10 cellular contexts compared by ENCODE assay signal in the genomic region with DNA sequence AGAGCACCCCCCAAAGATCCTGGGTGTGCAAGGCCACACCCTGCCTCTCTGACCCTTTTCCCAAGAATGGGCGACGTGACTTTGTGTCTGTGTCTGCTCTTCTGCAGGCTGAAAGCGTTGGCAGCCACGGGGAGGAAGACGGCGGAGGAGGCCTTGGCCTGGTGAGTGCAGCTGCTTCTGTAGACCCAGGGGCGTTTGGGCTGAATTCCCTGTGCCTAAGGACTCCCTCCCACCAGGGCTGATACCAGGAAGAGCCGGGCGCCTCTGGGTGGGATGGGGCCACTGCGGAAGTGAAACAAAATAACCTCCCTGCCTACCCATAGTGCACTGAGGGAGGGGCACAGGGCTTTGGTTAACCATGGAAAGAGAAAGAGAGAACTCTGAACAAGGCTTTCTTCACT. TPM values are rescaled to one million over a fixed set of nuclear protein-coding genes. Genes with fewer than 3 reads are reported as not detected.
DNase-seq lines count a peak whose midpoint lies in the region; ATAC-seq lines count a peak whose summit lies in the region.
"Had no signal": no experiment of that assay in that cellular context is flagged by ENCODE, and none has a peak within 500 bp of the region (broad histone marks: within the 10 kb centered on the region; RNA-seq: fewer than 3 reads in every experiment).

No MANE protein-coding gene starts in this region.

- DNase-seq in activated CD4-positive, alpha-beta T cell treated with anti-CD3 and anti-CD28 coated beads for 24 hours (ENCODE audit: low read depth in 2 of 2) = peak; percentile 38 to 51
- no peak for DNase-seq in activated CD4-positive, alpha-beta T cell treated with anti-CD3 and anti-CD28 coated beads for 1 hour
- peak; percentile 77 for DNase-seq in activated CD8-positive, alpha-beta memory T cell treated with anti-CD3 and anti-CD28 coated beads, Interleukin-2, amount 50 U/mL, for 48 hours
- DNase-seq in UCSD-AML1 (lab: John Stamatoyannopoulos, UW; ENCODE audit: unreplicated experiment) (no peak), HUDEP-2 (lab: John Stamatoyannopoulos, UW; ENCODE audit: unreplicated experiment in 76 of 76) (no peak)
- DNase-seq: hippocampal formation, NCI-H1417 had no signal

- H3K36me3 ChIP-seq in esophagus (ENCODE audit: control insufficient read depth in 2 of 2, insufficient read depth in 2 of 2, low read length in 1 of 2) (no peaks in the 10 kb centered on the region), thymus (ENCODE audit: control insufficient read depth, insufficient read depth) (peaks cover 33% of the 10 kb centered on the region)

- H3K4me1 ChIP-seq in esophagus (ENCODE audit: control insufficient read depth in 2 of 2, insufficient read depth in 2 of 2, low read length in 1 of 2) (peaks cover 0 to 2% of the 10 kb centered on the region in 2 donors), thymus (ENCODE audit: control insufficient read depth, insufficient read depth, low read length) (peaks cover 23% of the 10 kb centered on the region)

- peak overlapping the region; percentile 27 to 50 for H3K27ac ChIP-seq in esophagus (ENCODE audit: low read depth in 2 of 2, low read length in 1 of 2)
- H3K27ac ChIP-seq in thymus (ENCODE audit: low read depth) = peak overlapping the region; percentile 85

- 70 to 75% methylated on average over 10 of the region's 10 CpGs for WGBS in esophagus, 2 donors
- 43% methylated on average over 10 of the region's 10 CpGs for WGBS in thymus

- ATAC-seq in HG03095 (IDR thresholded peaks at IDR 0.05; ENCODE audit: unreplicated experiment) = no peak

- H3K4me3 ChIP-seq in esophagus (ENCODE audit: low read depth in 1 of 2, low read length in 2 of 2) (peak overlapping the region in 1 of 2 donors; percentile 16), thymus (ENCODE audit: low read length) (peak overlapping the region; percentile 72)

- no peaks in the 10 kb centered on the region for H3K27me3 ChIP-seq in esophagus (ENCODE audit: control insufficient read depth in 1 of 2, insufficient read depth in 2 of 2, low read length in 2 of 2)
- H3K27me3 ChIP-seq in thymus (ENCODE audit: control insufficient read depth, insufficient read depth) = no peaks in the 10 kb centered on the region

- no peaks in the 10 kb centered on the region for H3K9me3 ChIP-seq in esophagus (ENCODE audit: control insufficient read depth in 2 of 2, insufficient read depth in 1 of 2, low read depth in 1 of 2, low read length in 1 of 2)
- no peaks in the 10 kb centered on the region for H3K9me3 ChIP-seq in thymus (ENCODE audit: control insufficient read depth)

RNA-seq across cellular contexts. Expression of a gene that starts 2.5 kb away (rescaled TPM):
- polyA plus RNA-seq in esophagus (under 1 TPM; 0.46 to 0.59 TPM), thymus (14.9 TPM)

RNA-seq across cellular contexts. Expression of a gene that starts 10.3 kb away (rescaled TPM):
- polyA plus RNA-seq in esophagus (under 1 TPM; 0.06 to 0.08 TPM), thymus (1.1 TPM)

RNA-seq across cellular contexts. Expression of a gene that starts 39.9 kb away (rescaled TPM):
- polyA plus RNA-seq in esophagus (1 to 10 TPM in 1 of 2 donors, under 1 TPM in 1; 0.42 to 9.7 TPM), thymus (2.4 TPM)

RNA-seq across cellular contexts. Expression of a gene that starts 55.4 kb away (rescaled TPM):
- polyA plus RNA-seq in esophagus (1 to 10 TPM in 1 of 2 donors, under 1 TPM in 1; 0.13 to 2.3 TPM), thymus (0.41 TPM)

Comparison
In these comparisons a context has a peak if more than half of its experiments do, and no peak if none do; other contexts are left out.
1. DNase-seq: peak in activated CD4-positive, alpha-beta T cell treated with anti-CD3 and anti-CD28 coated beads for 24 hours (2 of 2) and activated CD8-positive, alpha-beta memory T cell treated with anti-CD3 and anti-CD28 coated beads, Interleukin-2, amount 50 U/mL, for 48 hours (single experiment); none in activated CD4-positive, alpha-beta T cell treated with anti-CD3 and anti-CD28 coated beads for 1 hour (single experiment), UCSD-AML1 (single experiment) and HUDEP-2 (0 of 76).